Comparison of ENCODE assay signal across 1 cellular context in genomic region chrX:48736878-48737212, GRCh38.
TF ChIP-seq lines count a peak whose summit lies in the region.

No MANE protein-coding gene starts in this region.

TF ChIP-seq in IMR-90, 13 proteins besides CTCF, POLR2A, EP300 and RAD21:
- TF ChIP-seq FOS (IDR thresholded peaks at IDR 0.05; ENCODE audit: low read depth, low read length) (no peak), MAFK (IDR thresholded peaks at IDR 0.05; ENCODE audit: low read depth, low read length) (no peak), CEBPB (IDR thresholded peaks at IDR 0.05; ENCODE audit: low read depth, low read length) (no peak), SMC3 (IDR thresholded peaks at IDR 0.05; ENCODE audit: low read depth, low read length) (no peak), MXI1 (IDR thresholded peaks at IDR 0.05; ENCODE audit: borderline replicate concordance, low read depth, low read length) (no peak)
